13 cellular contexts compared by ENCODE assay signal in the genomic region with DNA sequence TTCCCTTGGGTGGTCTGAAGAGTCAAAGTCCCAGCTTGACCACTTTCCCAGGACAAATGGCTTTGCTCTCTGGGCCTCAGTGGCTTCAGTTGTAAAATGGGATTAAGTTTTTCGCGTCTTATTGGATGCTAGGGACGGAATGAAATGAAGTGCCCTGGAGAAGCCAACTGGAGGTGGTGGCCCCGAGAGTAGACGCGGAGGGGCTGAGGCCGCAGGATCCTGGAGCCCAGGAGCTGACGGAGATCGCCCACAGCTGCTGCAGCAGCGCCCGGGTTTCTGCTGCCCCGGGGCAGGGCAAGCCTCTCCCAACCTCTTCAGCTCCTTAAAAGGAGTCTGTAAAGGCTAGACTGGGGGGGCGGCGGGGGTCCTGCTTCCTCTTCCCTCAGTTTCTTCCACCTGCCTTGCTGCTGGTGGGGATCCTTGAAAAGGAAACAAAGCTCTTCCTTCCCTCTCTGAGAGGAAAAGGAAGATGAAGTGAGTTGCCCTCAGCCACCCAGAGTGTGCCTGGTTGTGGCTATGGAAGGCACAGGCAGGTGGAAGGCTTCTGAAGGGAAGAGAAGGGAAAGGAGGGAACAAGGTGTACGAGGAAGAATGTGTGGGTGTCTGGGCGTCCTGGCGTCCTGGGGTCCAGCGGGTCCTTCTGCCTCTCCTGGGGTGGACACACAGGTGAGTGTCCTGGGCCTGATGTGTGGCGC. TPM values are rescaled to one million over a fixed set of nuclear protein-coding genes. Genes with fewer than 3 reads are reported as not detected.
A peak's percentile ranks its signal among the peaks of the same experiment; 100 is the strongest.
DNase-seq lines count a peak whose midpoint lies in the region; ATAC-seq and TF ChIP-seq lines count a peak whose summit lies in the region.
"Had no signal": no experiment of that assay in that cellular context is flagged by ENCODE, and none has a peak within 500 bp of the region (broad histone marks: within the 10 kb centered on the region; RNA-seq: fewer than 3 reads in every experiment).

No MANE protein-coding gene starts in this region.

- no peaks in the 10 kb centered on the region; a peak in 1 of 4 replicates for H3K79me1 ChIP-seq in IMR-90 (ENCODE audit: low read depth in 1 of 2, low read length in 2 of 2)

- 56% methylated on average over 7 of the region's 19 CpGs; no CpG with 5 or more reads in 1 of the 2 experiments for WGBS in IMR-90 (ENCODE audit: extremely low coverage in 2 of 2, insufficient read length in 1 of 2), 2 experiments

- no peak overlapping the region for H2AFZ ChIP-seq in IMR-90 (replicated peaks; ENCODE audit: low read length, poor library complexity)

- peaks cover 9% of the 10 kb centered on the region; the same call in 1 of the 2 replicates for H3K9me1 ChIP-seq in IMR-90 (ENCODE audit: insufficient read depth, low read length)

- POLR2A ChIA-PET in IMR-90 (lab: Charles Lee; ENCODE audit: unreplicated experiment): no interaction called here

- dilution Hi-C loops in IMR-90 (cut with HindIII; ENCODE audit: low sequenced_read_pairs, unreplicated experiment): no loop called here

- peaks cover 60 to 70% of the 10 kb centered on the region in 2 donors for H3K27me3 Mint-ChIP-seq in stimulated activated naive B cell treated with anti-CD40 and anti-IgM and Interleukin-4, amounts not matched to agents 10 μg/mL and 1 μg/mL and 100 μg/mL, for 72 hours

- peaks cover 13% of the 10 kb centered on the region for H3K4me1 ChIP-seq in IMR-90 (ENCODE audit: control insufficient read depth, insufficient read depth, low read length)
- H3K4me1 ChIP-seq in gastrocnemius medialis: no peaks in the 10 kb centered on the region
- H3K4me1 ChIP-seq: HAP-1 had no signal

- H3K9me3 Mint-ChIP-seq in stimulated activated naive B cell treated with anti-CD40 and anti-IgM and Interleukin-4, amounts not matched to agents 10 μg/mL and 1 μg/mL and 100 μg/mL, for 72 hours: no peaks in the 10 kb centered on the region

- no peak for ATAC-seq in IMR-90 (ENCODE audit: low read depth)
- no peak for ATAC-seq in stimulated activated naive B cell treated with anti-CD40 and anti-IgM and Interleukin-4, amounts not matched to agents 10 μg/mL and 1 μg/mL and 100 μg/mL, for 72 hours (replicated peaks)
- no peak for ATAC-seq in gastrocnemius medialis

- no peak for TF ChIP-seq CTCF in IMR-90 (conservative IDR thresholded peaks at IDR 0.05; ENCODE audit: low read depth, low read length)
- TF ChIP-seq CTCF in choroid plexus epithelial cell (conservative IDR thresholded peaks at IDR 0.05; ENCODE audit: low read depth, low read length): no peak
- no peak for TF ChIP-seq CTCF in gastrocnemius medialis (IDR thresholded peaks at IDR 0.05 in 4 of 5, conservative IDR thresholded peaks at IDR 0.05 in 1 of 5)

- H2AK5ac ChIP-seq in IMR-90 (ENCODE audit: low read depth, low read length): peak overlapping the region; percentile 13; the same call in 1 of the 2 replicates

- no peak overlapping the region for H2BK20ac ChIP-seq in IMR-90 (ENCODE audit: low read depth, low read length)

- H3K23ac ChIP-seq in IMR-90 (ENCODE audit: low read depth, low read length): no peak overlapping the region

- peaks cover 0 to 1% of the 10 kb centered on the region in 2 donors for H3K36me3 Mint-ChIP-seq in stimulated activated naive B cell treated with anti-CD40 and anti-IgM and Interleukin-4, amounts not matched to agents 10 μg/mL and 1 μg/mL and 100 μg/mL, for 72 hours

- H3K4me2 ChIP-seq in IMR-90 (ENCODE audit: low read depth, low read length): no peak overlapping the region

- DNase-seq in IMR-90: no peak
- DNase-seq in choroid plexus epithelial cell (ENCODE audit: low read depth): no peak
- DNase-seq in iris pigment epithelial cell (ENCODE audit: low read depth): peak; percentile 14
- DNase-seq in stimulated activated naive B cell treated with anti-CD40 and anti-IgM and Interleukin-4, amounts not matched to agents 10 μg/mL and 1 μg/mL and 100 μg/mL, for 72 hours: no peak
- no peak for DNase-seq in nucleus accumbens (lab: John Stamatoyannopoulos, UW)
- DNase-seq in CD1c-positive myeloid dendritic cell (ENCODE audit: extremely low spot score): no peak
- no peak for DNase-seq in gastrocnemius medialis
- DNase-seq: activated naive CD4-positive, alpha-beta T cell; DMS 273 treated with DMSO at 0.1 percent for 48 hours; hypothalamus; NCI-H2029 treated with DMSO at 0.1 percent for 48 hours; stimulated activated naive CD4-positive, alpha-beta T cell had no signal

- peaks cover 38% of the 10 kb centered on the region for H3K27me3 ChIP-seq in IMR-90 (ENCODE audit: control insufficient read depth, insufficient read depth, low read length)
- H3K27me3 ChIP-seq in gastrocnemius medialis: peaks cover 43 to 55% (median 48%) of the 10 kb centered on the region in 3 donors

- no TSS peak for BruUV-seq in IMR-90 (replicated peaks; lab: Mats Ljungman, UMichigan)

- TF ChIP-seq POLR2A in IMR-90 (IDR thresholded peaks at IDR 0.05; ENCODE audit: low read depth, low read length) (no peak), gastrocnemius medialis (IDR thresholded peaks at IDR 0.05) (no peak)

- no peak overlapping the region for H4K5ac ChIP-seq in IMR-90 (ENCODE audit: low read depth, low read length)

- no peak overlapping the region for H4K91ac ChIP-seq in IMR-90 (ENCODE audit: insufficient read depth, low read depth, low read length)

- no peak overlapping the region for H3K18ac ChIP-seq in IMR-90 (ENCODE audit: low read depth, low read length)

- CTCF ChIA-PET in IMR-90 (lab: Yijun Ruan, JAX): interaction anchor here (0.7 to 1.1 kb wide), 3 partner anchors 161 to 275 kb away, joined by 3 read pairs; a partner anchor contains a TSS

- H3K9ac ChIP-seq in IMR-90 (ENCODE audit: low read depth, low read length): no peak overlapping the region

- no peak overlapping the region for H3K4me3 ChIP-seq in IMR-90 (ENCODE audit: insufficient read depth, low read depth, low read length)
- H3K4me3 ChIP-seq in choroid plexus epithelial cell (ENCODE audit: low read depth, low read length): peak overlapping the region; percentile 64
- no peak overlapping the region for H3K4me3 ChIP-seq in gastrocnemius medialis
- H3K4me3 ChIP-seq: HAP-1 had no signal

- H3K4me1 Mint-ChIP-seq in stimulated activated naive B cell treated with anti-CD40 and anti-IgM and Interleukin-4, amounts not matched to agents 10 μg/mL and 1 μg/mL and 100 μg/mL, for 72 hours: peaks cover 0 to 6% of the 10 kb centered on the region in 2 donors

- H3K9me3 ChIP-seq in IMR-90 (ENCODE audit: control insufficient read depth, insufficient read depth, low read length) (peaks cover 7% of the 10 kb centered on the region), gastrocnemius medialis (no peaks in the 10 kb centered on the region)
- H3K9me3 ChIP-seq: HAP-1 had no signal

- no peak overlapping the region for H2BK15ac ChIP-seq in IMR-90 (ENCODE audit: low read depth, low read length)

- TF ChIP-seq RAD21 in IMR-90 (IDR thresholded peaks at IDR 0.05; ENCODE audit: low read length): no peak

- in situ Hi-C loops in IMR-90 (cut with MboI; ENCODE audit: low sequenced_read_pairs): no loop called here
- in situ Hi-C loops in gastrocnemius medialis (cut with MboI; ENCODE audit: low sequenced_read_pairs in 4 of 4): no loop called here

- H2AK9ac ChIP-seq in IMR-90 (replicated peaks; ENCODE audit: low read depth, low read length, poor library complexity): peak overlapping the region; percentile 7

- H3K14ac ChIP-seq in IMR-90 (replicated peaks; ENCODE audit: low read depth, low read length): no peak overlapping the region

- intact Hi-C loops in IMR-90 (cut with micrococcal nuclease) (loop anchor here (5.0 to 10.0 kb wide), 2 partner anchors 37 to 271 kb away; a partner anchor contains a TSS), gastrocnemius medialis (cut with DNase I; ENCODE audit: low total_unique reads) (no loop called here)

- peak overlapping the region; percentile 15 for H3K4ac ChIP-seq in IMR-90 (ENCODE audit: low read depth, low read length)

- H4K20me1 ChIP-seq in IMR-90 (ENCODE audit: insufficient read depth, low read length): peaks cover 7% of the 10 kb centered on the region; the same call in 1 of the 2 replicates

- H3K36me3 ChIP-seq in IMR-90 (ENCODE audit: control insufficient read depth, insufficient read depth, low read length): no peaks in the 10 kb centered on the region
- no peaks in the 10 kb centered on the region for H3K36me3 ChIP-seq in gastrocnemius medialis
- H3K36me3 ChIP-seq: HAP-1 had no signal

- H3K4me3 Mint-ChIP-seq in stimulated activated naive B cell treated with anti-CD40 and anti-IgM and Interleukin-4, amounts not matched to agents 10 μg/mL and 1 μg/mL and 100 μg/mL, for 72 hours: no peak overlapping the region

- no peak overlapping the region for H4K8ac ChIP-seq in IMR-90 (ENCODE audit: low read depth in 2 of 2, low read length in 2 of 2)

- 0 out of 2 replicates have a peak overlapping the region, but pooled peaks have one; percentile 18 for H2BK120ac ChIP-seq in IMR-90 (ENCODE audit: low read depth, low read length)

- H3K56ac ChIP-seq in IMR-90 (ENCODE audit: extremely low read depth, insufficient read depth, low read length): no peak overlapping the region

- no peak overlapping the region for H3K27ac ChIP-seq in IMR-90 (ENCODE audit: insufficient read depth, low read length)
- H3K27ac ChIP-seq in gastrocnemius medialis: no peak overlapping the region

- peak overlapping the region; percentile 67 for H3K27ac Mint-ChIP-seq in stimulated activated naive B cell treated with anti-CD40 and anti-IgM and Interleukin-4, amounts not matched to agents 10 μg/mL and 1 μg/mL and 100 μg/mL, for 72 hours

- no peak overlapping the region for H2BK5ac ChIP-seq in IMR-90 (ENCODE audit: low read depth, low read length, poor library complexity, severe bottlenecking)

TF ChIP-seq in IMR-90, 13 proteins besides CTCF, POLR2A, EP300 and RAD21 (continues in another document):
- TF ChIP-seq MAZ (IDR thresholded peaks at IDR 0.05; ENCODE audit: borderline replicate concordance, low read depth, low read length) (no peak), MAFK (IDR thresholded peaks at IDR 0.05; ENCODE audit: low read depth, low read length) (no peak), CHD1 (IDR thresholded peaks at IDR 0.05; ENCODE audit: low read depth, low read length) (no peak), RCOR1 (IDR thresholded peaks at IDR 0.05; ENCODE audit: insufficient replicate concordance, low read length) (no peak), MXI1 (IDR thresholded peaks at IDR 0.05; ENCODE audit: borderline replicate concordance, low read depth, low read length) (no peak), NFE2L2 (IDR thresholded peaks at IDR 0.05; ENCODE audit: low read depth, low read length) (no peak)

RNA-seq across cellular contexts. Expression of a gene that starts 1.0 kb away (rescaled TPM):
- 0.28 and 0.54 TPM in 2 replicates for total RNA-seq in IMR-90 (2012; rRNA removed)
- 0.34 and 0.38 TPM in 2 replicates for polyA plus RNA-seq in IMR-90 (2012; rRNA removed)
- 0.20 and 0.21 TPM in 2 replicates for polyA plus RNA-seq in IMR-90 (2012; cell fraction: cytosol; rRNA removed)
- 0.33 and 1.1 TPM in 2 replicates for polyA plus RNA-seq in IMR-90 (2012; cell fraction: nucleus; rRNA removed; ENCODE audit: low replicate concordance)
- under 1 TPM in 3 of 4 donors, not detected in 1; 0.10 to 0.13 (median 0.11) TPM for total RNA-seq in gastrocnemius medialis
